14 cellular contexts compared by ENCODE assay signal in the genomic region with DNA sequence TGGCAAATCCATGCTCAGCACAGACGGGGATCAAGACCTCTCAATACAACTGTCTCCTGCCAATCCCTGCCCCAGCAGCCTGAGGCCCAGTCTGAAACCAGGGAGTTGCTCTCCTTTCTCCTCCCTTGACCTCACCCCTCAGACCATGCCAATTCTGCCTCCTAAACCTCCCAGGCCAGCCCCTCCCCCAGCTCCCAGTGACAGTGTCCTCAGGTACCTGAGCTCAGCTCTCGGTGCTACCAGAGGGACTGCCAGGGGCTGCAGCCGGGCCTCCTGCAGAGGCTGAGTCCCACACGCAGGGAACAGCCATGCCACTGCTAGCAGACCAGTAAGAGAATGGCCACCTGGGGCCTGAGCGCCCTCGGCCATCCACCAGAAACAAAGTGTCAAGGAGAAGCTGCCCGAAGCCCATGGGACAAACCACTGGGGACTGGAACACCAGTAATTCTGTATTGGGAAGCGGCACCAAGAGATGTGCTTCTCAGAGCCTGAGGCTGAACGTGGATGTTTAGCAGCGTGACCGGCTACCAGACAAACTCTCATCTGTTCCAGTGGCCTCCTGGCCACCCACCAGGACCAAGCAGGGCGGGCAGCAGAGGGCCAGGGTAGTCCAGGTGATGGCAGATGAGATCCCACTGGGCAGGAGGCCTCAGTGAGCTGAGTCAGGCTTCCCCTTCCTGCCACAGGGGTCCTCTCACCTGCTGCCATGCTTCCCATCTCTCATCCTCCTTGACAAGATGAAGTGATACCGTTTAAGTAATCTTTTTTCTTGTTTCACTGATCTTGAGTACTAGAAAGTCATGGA. TPM values are rescaled to one million over a fixed set of nuclear protein-coding genes. Genes with fewer than 3 reads are reported as not detected.
A peak's percentile ranks its signal among the peaks of the same experiment; 100 is the strongest.
DNase-seq lines count a peak whose midpoint lies in the region; ATAC-seq, FAIRE-seq and TF ChIP-seq lines count a peak whose summit lies in the region.
"Had no signal": no experiment of that assay in that cellular context is flagged by ENCODE, and none has a peak within 500 bp of the region (broad histone marks: within the 10 kb centered on the region; RNA-seq: fewer than 3 reads in every experiment).

No MANE protein-coding gene starts in this region.

- DNase-seq in cardiac septum (ENCODE audit: low spot score) (peak; percentile 73), Right ventricle myocardium inferior (ENCODE audit: missing footprints) (no peak), activated B cell treated with CpG ODN at 0.5 μM for 24 hours (peak; percentile 10), left lobe of liver (ENCODE audit: low spot score) (peak; percentile 31), upper lobe of right lung (peak; percentile 56), PC-9 (no peak), small intestine (no peak), esophagus squamous epithelium (lab: John Stamatoyannopoulos, UW) (no peak)
- DNase-seq: DMS 273 treated with DMSO at 0.1 percent for 48 hours; Karpas-422; NCI-H146; NCI-H510A treated with DMSO at 0.1 percent for 48 hours; stimulated activated CD4-positive, alpha-beta T cell treated with anti-CD3 and anti-CD28 coated beads, Interleukin-12 subunit alpha, Interleukin-12 subunit beta, amount 100 ng/mL, for 4 hours had no signal

- H3K27ac ChIP-seq in upper lobe of right lung (no peak overlapping the region), PC-9 (no peak overlapping the region), small intestine (ENCODE audit: low read depth in 1 of 2, low read length in 1 of 2) (no peak overlapping the region), esophagus squamous epithelium (no peak overlapping the region)
- H3K27ac ChIP-seq: thoracic aorta had no signal

- no peak overlapping the region for H2AFZ ChIP-seq in PC-9

- no peak overlapping the region for H3K4me2 ChIP-seq in PC-9

- no peaks in the 10 kb centered on the region for H3K79me2 ChIP-seq in PC-9 (ENCODE audit: low read depth)

- no peaks in the 10 kb centered on the region for H3K9me3 Mint-ChIP-seq in activated B cell treated with CpG ODN at 0.5 μM for 24 hours

- H3K4me1 ChIP-seq in upper lobe of right lung (no peaks in the 10 kb centered on the region), PC-9 (replicated peaks; ENCODE audit: insufficient read depth) (no peaks in the 10 kb centered on the region), small intestine (ENCODE audit: control insufficient read depth in 2 of 2, insufficient read depth in 1 of 2, low read depth in 1 of 2, low read length in 1 of 2) (no peaks in the 10 kb centered on the region), esophagus squamous epithelium (no peaks in the 10 kb centered on the region)

- intact Hi-C loops in cardiac septum (cut with DNase I): loop anchor here (5.0 kb wide), 1 partner anchor 248 kb away; no protein-coding TSS in a partner anchor
- intact Hi-C loops in Right ventricle myocardium inferior (cut with DNase I): loop anchor here (5.0 to 10.0 kb wide), 3 partner anchors 77 to 635 kb away; no protein-coding TSS in a partner anchor
- intact Hi-C loops in activated B cell treated with CpG ODN at 0.5 μM for 24 hours (cut with micrococcal nuclease): no loop called here
- intact Hi-C loops in upper lobe of right lung (cut with DNase I): no loop called here
- intact Hi-C loops in PC-9 (cut with micrococcal nuclease; ENCODE audit: unreplicated experiment): loop anchor here (5.0 to 10.0 kb wide), 4 partner anchors 53 to 805 kb away; a partner anchor contains a TSS
- intact Hi-C loops in esophagus squamous epithelium (cut with DNase I): no loop called here

- no peak overlapping the region for H3K27ac Mint-ChIP-seq in activated B cell treated with CpG ODN at 0.5 μM for 24 hours

- H3K9me3 ChIP-seq in upper lobe of right lung (no peaks in the 10 kb centered on the region), PC-9 (ENCODE audit: insufficient read depth, low read depth) (no peaks in the 10 kb centered on the region), small intestine (ENCODE audit: control insufficient read depth, low read depth) (no peaks in the 10 kb centered on the region), esophagus squamous epithelium (no peaks in the 10 kb centered on the region)
- H3K9me3 ChIP-seq: thoracic aorta had no signal

- peaks cover 4% of the 10 kb centered on the region for H3K4me1 Mint-ChIP-seq in activated B cell treated with CpG ODN at 0.5 μM for 24 hours

- H3K4me3 Mint-ChIP-seq in activated B cell treated with CpG ODN at 0.5 μM for 24 hours: no peak overlapping the region

- no peak for FAIRE-seq in small intestine (lab: Jason Lieb, UNC)

- POLR2A ChIA-PET in activated B cell treated with CpG ODN at 0.5 μM for 24 hours (lab: Charles Lee): no interaction called here
- POLR2A ChIA-PET in PC-9 (lab: Charles Lee; ENCODE audit: unreplicated experiment): interaction anchor here (0.7 kb wide), 1 partner anchor 320 kb away, joined by 3 read pairs; no protein-coding TSS in a partner anchor

- CTCF ChIA-PET in activated B cell treated with CpG ODN at 0.5 μM for 24 hours (lab: Charles Lee): interaction anchor here (8.4 kb wide), 1 partner anchor 471 kb away, joined by 94 read pairs; no protein-coding TSS in a partner anchor
- CTCF ChIA-PET in PC-9 (lab: Charles Lee): no interaction called here

- H3K4me3 ChIP-seq in upper lobe of right lung (no peak overlapping the region), PC-9 (no peak overlapping the region), small intestine (ENCODE audit: low read depth in 1 of 2, low read length in 2 of 2) (no peak overlapping the region), esophagus squamous epithelium (no peak overlapping the region)
- H3K4me3 ChIP-seq: thoracic aorta had no signal

- 89 to 91% (median 91%) methylated on average over 12 to 13 of the region's 13 CpGs for WGBS in small intestine, 3 donors
- 77 to 86% methylated on average over 3 to 8 of the region's 13 CpGs for whole genome bisulfite sequencing in esophagus squamous epithelium, 2 donors

- no peaks in the 10 kb centered on the region for H3K36me3 Mint-ChIP-seq in activated B cell treated with CpG ODN at 0.5 μM for 24 hours (ENCODE audit: low read depth)

- no peaks in the 10 kb centered on the region; the same call in 1 of the 2 replicates for H3F3A ChIP-seq in PC-9 (ENCODE audit: insufficient read depth, low read depth)

- no TSS peak for BruUV-seq in PC-9 (replicated peaks; lab: Mats Ljungman, UMichigan)

- H3K36me3 ChIP-seq in upper lobe of right lung (no peaks in the 10 kb centered on the region), PC-9 (ENCODE audit: low read depth) (no peaks in the 10 kb centered on the region), small intestine (ENCODE audit: control insufficient read depth in 2 of 2, insufficient read depth in 2 of 2, low read length in 2 of 2) (no peaks in the 10 kb centered on the region), esophagus squamous epithelium (no peaks in the 10 kb centered on the region)
- H3K36me3 ChIP-seq: thoracic aorta had no signal

- no peaks in the 10 kb centered on the region for H4K20me1 ChIP-seq in PC-9 (ENCODE audit: insufficient read depth)

- H3K27me3 ChIP-seq in upper lobe of right lung (no peaks in the 10 kb centered on the region), PC-9 (ENCODE audit: insufficient read depth, low read depth) (no peaks in the 10 kb centered on the region), small intestine (ENCODE audit: control insufficient read depth in 2 of 2, insufficient read depth in 2 of 2, low read length in 2 of 2) (no peaks in the 10 kb centered on the region), esophagus squamous epithelium (no peaks in the 10 kb centered on the region)

- no peak for ATAC-seq in Right ventricle myocardium inferior
- no peak for ATAC-seq in activated B cell treated with CpG ODN at 0.5 μM for 24 hours (ENCODE audit: low read depth)
- ATAC-seq in left lobe of liver: no peak
- ATAC-seq in upper lobe of right lung: no peak

- H3K27me3 Mint-ChIP-seq in activated B cell treated with CpG ODN at 0.5 μM for 24 hours: no peaks in the 10 kb centered on the region

- no peak for TF ChIP-seq CTCF in activated B cell treated with CpG ODN at 0.5 μM for 24 hours (IDR thresholded peaks at IDR 0.05)
- no peak for TF ChIP-seq CTCF in upper lobe of right lung (IDR thresholded peaks at IDR 0.05)
- TF ChIP-seq CTCF in PC-9 (conservative IDR thresholded peaks at IDR 0.05): no peak
- TF ChIP-seq CTCF in esophagus squamous epithelium (IDR thresholded peaks at IDR 0.05): no peak

- no peaks in the 10 kb centered on the region for H3K9me2 ChIP-seq in PC-9 (ENCODE audit: insufficient read depth)

- TF ChIP-seq POLR2A in esophagus squamous epithelium (IDR thresholded peaks at IDR 0.05): no peak

RNA-seq across cellular contexts. Expression of a gene that starts 0.6 kb away (rescaled TPM):
- not detected for total RNA-seq in cardiac septum
- not detected for total RNA-seq in Right ventricle myocardium inferior
- total RNA-seq in activated B cell treated with CpG ODN at 0.5 μM for 24 hours: not detected in 2 replicates
- total RNA-seq in left lobe of liver: not detected
- total RNA-seq in upper lobe of right lung: not detected
- not detected in 2 replicates for total RNA-seq in PC-9 (2021)
- not detected for polyA plus RNA-seq in small intestine
- total RNA-seq in esophagus squamous epithelium: not detected
- total RNA-seq: thoracic aorta had no signal

RNA-seq across cellular contexts. Expression of a gene that starts 13.7 kb away (rescaled TPM):
- total RNA-seq in cardiac septum: not detected
- total RNA-seq in Right ventricle myocardium inferior: not detected
- 0.29 TPM in 1 of 2 replicates, not detected in the other for total RNA-seq in activated B cell treated with CpG ODN at 0.5 μM for 24 hours
- total RNA-seq in left lobe of liver: not detected
- total RNA-seq in upper lobe of right lung: 7.1 TPM
- total RNA-seq in PC-9 (2021): not detected in 2 replicates
- polyA plus RNA-seq in small intestine: under 1 TPM in 1 of 3 donors, not detected in 2; 0.25 TPM
- total RNA-seq in esophagus squamous epithelium: not detected
- total RNA-seq: thoracic aorta had no signal

RNA-seq across cellular contexts. Expression of a gene that starts 48.4 kb away (rescaled TPM):
- total RNA-seq in cardiac septum (4.5 TPM), Right ventricle myocardium inferior (3.4 TPM), activated B cell treated with CpG ODN at 0.5 μM for 24 hours (0.05 and 0.20 TPM in 2 replicates), left lobe of liver (3.7 TPM), upper lobe of right lung (0.98 TPM), PC-9 (2021) (not detected in 2 replicates), esophagus squamous epithelium (1 to 10 TPM in 3 of 4 donors, under 1 TPM in 1; 0.04 to 3.2 (median 1.1) TPM)
- polyA plus RNA-seq in small intestine: 1 to 10 TPM in 2 of 3 donors, under 1 TPM in 1; 0.89 to 4.9 (median 3.5) TPM

Comparison
In these comparisons a context has a peak if more than half of its experiments do, and no peak if none do; other contexts are left out.
1. DNase-seq: peak in cardiac septum (single experiment), activated B cell treated with CpG ODN at 0.5 μM for 24 hours (single experiment), left lobe of liver (single experiment) and upper lobe of right lung (single experiment); none in Right ventricle myocardium inferior (single experiment), PC-9 (0 of 2), small intestine (single experiment) and esophagus squamous epithelium (single experiment).
2. intact Hi-C loops: an anchor here in cardiac septum (5.0 kb wide), Right ventricle myocardium inferior (5.0 to 10.0 kb wide) and PC-9 (5.0 to 10.0 kb wide); none called in activated B cell treated with CpG ODN at 0.5 μM for 24 hours, upper lobe of right lung and esophagus squamous epithelium.